1 cellular context compared by ENCODE assay signal in the genomic region with DNA sequence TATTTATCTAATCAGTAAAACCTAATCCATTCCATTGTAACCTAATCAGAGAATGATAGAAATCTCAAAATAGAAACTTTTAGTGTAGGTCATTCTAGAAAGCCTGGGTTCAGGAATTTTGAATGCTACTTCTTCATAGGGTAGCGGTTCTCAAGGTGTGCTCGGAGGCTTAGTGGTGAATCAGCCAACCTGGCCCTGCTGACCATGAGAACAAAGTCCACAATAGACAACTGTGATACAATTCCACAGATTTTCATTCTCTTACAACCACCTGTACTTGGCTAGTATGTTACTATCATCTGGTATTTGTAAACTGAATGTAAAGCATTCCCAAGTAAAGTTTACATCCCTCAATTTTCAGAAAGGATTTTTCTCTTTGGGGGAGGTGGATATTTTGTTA.
TF ChIP-seq lines count a peak whose summit lies in the region.

No MANE protein-coding gene starts in this region.

TF ChIP-seq in GM23338, 12 proteins besides CTCF, POLR2A, EP300 and RAD21:
- TF ChIP-seq, protein P1, sequence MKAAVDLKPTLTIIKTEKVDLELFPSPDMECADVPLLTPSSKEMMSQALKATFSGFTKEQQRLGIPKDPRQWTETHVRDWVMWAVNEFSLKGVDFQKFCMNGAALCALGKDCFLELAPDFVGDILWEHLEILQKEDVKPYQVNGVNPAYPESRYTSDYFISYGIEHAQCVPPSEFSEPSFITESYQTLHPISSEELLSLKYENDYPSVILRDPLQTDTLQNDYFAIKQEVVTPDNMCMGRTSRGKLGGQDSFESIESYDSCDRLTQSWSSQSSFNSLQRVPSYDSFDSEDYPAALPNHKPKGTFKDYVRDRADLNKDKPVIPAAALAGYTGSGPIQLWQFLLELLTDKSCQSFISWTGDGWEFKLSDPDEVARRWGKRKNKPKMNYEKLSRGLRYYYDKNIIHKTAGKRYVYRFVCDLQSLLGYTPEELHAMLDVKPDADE (IDR thresholded peaks at IDR 0.05), result no peak
- TF ChIP-seq NANOG (IDR thresholded peaks at IDR 0.05; ENCODE audit: borderline replicate concordance) (no peak), POLR2AphosphoS5 (IDR thresholded peaks at IDR 0.05; ENCODE audit: low read depth) (no peak), JUNB (IDR thresholded peaks at IDR 0.05; ENCODE audit: unreplicated experiment) (no peak), STAT1 (IDR thresholded peaks at IDR 0.05; ENCODE audit: unreplicated experiment) (no peak), ZNF114 (CRISPR knock-in tag; IDR thresholded peaks at IDR 0.05) (no peak), EZH2phosphoT487 (IDR thresholded peaks at IDR 0.05; ENCODE audit: unreplicated experiment) (no peak), ZNF331 (CRISPR knock-in tag; IDR thresholded peaks at IDR 0.05; ENCODE audit: low read depth) (no peak), CREB1 (CRISPR knock-in tag; IDR thresholded peaks at IDR 0.05; ENCODE audit: low read depth) (no peak), EZH2 (IDR thresholded peaks at IDR 0.05; ENCODE audit: low read depth, unreplicated experiment) (no peak)
- TF ChIP-seq, protein P2, sequence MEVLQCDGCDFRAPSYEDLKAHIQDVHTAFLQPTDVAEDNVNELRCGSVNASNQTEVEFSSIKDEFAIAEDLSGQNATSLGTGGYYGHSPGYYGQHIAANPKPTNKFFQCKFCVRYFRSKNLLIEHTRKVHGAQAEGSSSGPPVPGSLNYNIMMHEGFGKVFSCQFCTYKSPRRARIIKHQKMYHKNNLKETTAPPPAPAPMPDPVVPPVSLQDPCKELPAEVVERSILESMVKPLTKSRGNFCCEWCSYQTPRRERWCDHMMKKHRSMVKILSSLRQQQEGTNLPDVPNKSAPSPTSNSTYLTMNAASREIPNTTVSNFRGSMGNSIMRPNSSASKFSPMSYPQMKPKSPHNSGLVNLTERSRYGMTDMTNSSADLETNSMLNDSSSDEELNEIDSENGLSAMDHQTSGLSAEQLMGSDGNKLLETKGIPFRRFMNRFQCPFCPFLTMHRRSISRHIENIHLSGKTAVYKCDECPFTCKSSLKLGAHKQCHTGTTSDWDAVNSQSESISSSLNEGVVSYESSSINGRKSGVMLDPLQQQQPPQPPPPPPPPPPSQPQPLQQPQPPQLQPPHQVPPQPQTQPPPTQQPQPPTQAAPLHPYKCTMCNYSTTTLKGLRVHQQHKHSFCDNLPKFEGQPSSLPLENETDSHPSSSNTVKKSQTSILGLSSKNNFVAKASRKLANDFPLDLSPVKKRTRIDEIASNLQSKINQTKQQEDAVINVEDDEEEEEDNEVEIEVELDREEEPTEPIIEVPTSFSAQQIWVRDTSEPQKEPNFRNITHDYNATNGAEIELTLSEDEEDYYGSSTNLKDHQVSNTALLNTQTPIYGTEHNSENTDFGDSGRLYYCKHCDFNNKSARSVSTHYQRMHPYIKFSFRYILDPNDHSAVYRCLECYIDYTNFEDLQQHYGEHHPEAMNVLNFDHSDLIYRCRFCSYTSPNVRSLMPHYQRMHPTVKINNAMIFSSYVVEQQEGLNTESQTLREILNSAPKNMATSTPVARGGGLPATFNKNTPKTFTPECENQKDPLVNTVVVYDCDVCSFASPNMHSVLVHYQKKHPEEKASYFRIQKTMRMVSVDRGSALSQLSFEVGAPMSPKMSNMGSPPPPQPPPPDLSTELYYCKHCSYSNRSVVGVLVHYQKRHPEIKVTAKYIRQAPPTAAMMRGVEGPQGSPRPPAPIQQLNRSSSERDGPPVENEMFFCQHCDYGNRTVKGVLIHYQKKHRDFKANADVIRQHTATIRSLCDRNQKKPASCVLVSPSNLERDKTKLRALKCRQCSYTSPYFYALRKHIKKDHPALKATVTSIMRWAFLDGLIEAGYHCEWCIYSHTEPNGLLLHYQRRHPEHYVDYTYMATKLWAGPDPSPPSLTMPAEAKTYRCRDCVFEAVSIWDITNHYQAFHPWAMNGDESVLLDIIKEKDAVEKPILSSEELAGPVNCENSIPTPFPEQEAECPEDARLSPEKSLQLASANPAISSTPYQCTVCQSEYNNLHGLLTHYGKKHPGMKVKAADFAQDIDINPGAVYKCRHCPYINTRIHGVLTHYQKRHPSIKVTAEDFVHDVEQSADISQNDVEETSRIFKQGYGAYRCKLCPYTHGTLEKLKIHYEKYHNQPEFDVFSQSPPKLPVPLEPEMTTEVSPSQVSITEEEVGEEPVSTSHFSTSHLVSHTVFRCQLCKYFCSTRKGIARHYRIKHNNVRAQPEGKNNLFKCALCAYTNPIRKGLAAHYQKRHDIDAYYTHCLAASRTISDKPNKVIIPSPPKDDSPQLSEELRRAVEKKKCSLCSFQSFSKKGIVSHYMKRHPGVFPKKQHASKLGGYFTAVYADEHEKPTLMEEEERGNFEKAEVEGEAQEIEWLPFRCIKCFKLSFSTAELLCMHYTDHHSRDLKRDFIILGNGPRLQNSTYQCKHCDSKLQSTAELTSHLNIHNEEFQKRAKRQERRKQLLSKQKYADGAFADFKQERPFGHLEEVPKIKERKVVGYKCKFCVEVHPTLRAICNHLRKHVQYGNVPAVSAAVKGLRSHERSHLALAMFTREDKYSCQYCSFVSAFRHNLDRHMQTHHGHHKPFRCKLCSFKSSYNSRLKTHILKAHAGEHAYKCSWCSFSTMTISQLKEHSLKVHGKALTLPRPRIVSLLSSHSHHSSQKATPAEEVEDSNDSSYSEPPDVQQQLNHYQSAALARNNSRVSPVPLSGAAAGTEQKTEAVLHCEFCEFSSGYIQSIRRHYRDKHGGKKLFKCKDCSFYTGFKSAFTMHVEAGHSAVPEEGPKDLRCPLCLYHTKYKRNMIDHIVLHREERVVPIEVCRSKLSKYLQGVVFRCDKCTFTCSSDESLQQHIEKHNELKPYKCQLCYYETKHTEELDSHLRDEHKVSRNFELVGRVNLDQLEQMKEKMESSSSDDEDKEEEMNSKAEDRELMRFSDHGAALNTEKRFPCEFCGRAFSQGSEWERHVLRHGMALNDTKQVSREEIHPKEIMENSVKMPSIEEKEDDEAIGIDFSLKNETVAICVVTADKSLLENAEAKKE (CRISPR knock-in tag; IDR thresholded peaks at IDR 0.05), result no peak
